In the genomic region with DNA sequence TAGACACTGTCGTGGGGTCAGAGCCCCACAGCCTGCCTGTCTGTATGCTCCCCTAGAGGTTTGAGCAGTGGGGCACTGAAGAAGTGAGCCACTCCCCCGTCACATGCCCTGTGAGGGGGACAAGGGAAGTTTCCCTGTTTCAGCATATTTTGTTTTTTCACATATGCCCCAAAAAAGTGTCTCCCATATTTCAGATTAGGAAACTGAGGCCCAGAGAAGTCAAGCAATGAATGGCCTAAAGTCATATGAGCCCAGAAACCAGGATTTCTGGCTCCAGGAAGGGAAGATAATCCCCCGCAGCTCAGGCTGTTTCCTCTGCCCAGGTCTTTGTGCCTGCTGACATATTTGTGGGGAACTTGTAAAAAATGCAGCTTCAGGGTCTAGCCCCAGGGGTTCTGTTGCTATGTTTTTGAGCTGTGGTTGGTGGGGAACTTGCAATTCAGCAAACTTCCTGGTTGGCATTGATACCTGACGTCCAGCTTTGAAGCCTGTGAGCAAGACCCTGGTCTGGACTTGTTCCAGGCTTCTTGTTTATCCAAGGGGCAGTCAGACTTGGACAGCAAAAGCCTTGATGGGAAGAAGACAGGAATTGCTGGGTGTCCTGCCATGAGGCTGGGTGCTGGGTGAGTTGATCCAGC, we compare ENCODE assay signal across 14 cellular contexts. TPM values are rescaled to one million over a fixed set of nuclear protein-coding genes. Genes with fewer than 3 reads are reported as not detected.
DNase-seq lines count a peak whose midpoint lies in the region; ATAC-seq, FAIRE-seq and TF ChIP-seq lines count a peak whose summit lies in the region.
"Had no signal": no experiment of that assay in that cellular context is flagged by ENCODE, and none has a peak within 500 bp of the region (broad histone marks: within the 10 kb centered on the region; RNA-seq: fewer than 3 reads in every experiment).

No MANE protein-coding gene starts in this region.

- no peak overlapping the region for H2BK120ac ChIP-seq in H9 (ENCODE audit: low read depth, low read length, poor library complexity, severe bottlenecking)

- H2AFZ ChIP-seq in H9 (ENCODE audit: low read length): no peak overlapping the region
- peak overlapping the region; percentile 48; the same call in 1 of the 2 replicates for H2AFZ ChIP-seq in OCI-LY7 (ENCODE audit: low read length)
- no peak overlapping the region for H2AFZ ChIP-seq in K562 (ENCODE audit: low read depth, low read length)
- no peak overlapping the region for H2AFZ ChIP-seq in hepatocyte

- no peak overlapping the region for H3K4ac ChIP-seq in H9 (ENCODE audit: low read depth, low read length)

- no peaks in the 10 kb centered on the region for H3K9me3 Mint-ChIP-seq in H9
- no peaks in the 10 kb centered on the region for H3K9me3 Mint-ChIP-seq in activated CD8-positive, alpha-beta T cell treated with anti-CD3 and anti-CD28 coated beads, Interleukin-2, amount 10 ng/mL, durations not matched to agents 7 days and 5 days (ENCODE audit: insufficient read depth)

- no peak overlapping the region for H3K4me3 Mint-ChIP-seq in H9
- H3K4me3 Mint-ChIP-seq in T-helper 17 cell: no peak overlapping the region
- no peak overlapping the region for H3K4me3 Mint-ChIP-seq in activated CD8-positive, alpha-beta T cell treated with anti-CD3 and anti-CD28 coated beads, Interleukin-2, amount 10 ng/mL, durations not matched to agents 7 days and 5 days

- H3K4me1 Mint-ChIP-seq in H9 (peaks cover 13% of the 10 kb centered on the region in 2 experiments; a peak in 3 of 4 replicates), T-helper 17 cell (peaks cover 2% of the 10 kb centered on the region)
- H3K4me1 Mint-ChIP-seq in activated CD8-positive, alpha-beta T cell treated with anti-CD3 and anti-CD28 coated beads, Interleukin-2, amount 10 ng/mL, durations not matched to agents 7 days and 5 days (ENCODE audit: low read depth): no peaks in the 10 kb centered on the region

- no peak overlapping the region for H2BK5ac ChIP-seq in H9 (ENCODE audit: insufficient read length, low read length)

- no peak for TF ChIP-seq RAD21 in K562 (CRISPR knock-in tag; conservative IDR thresholded peaks at IDR 0.05 in 1 of 2, IDR thresholded peaks at IDR 0.05 in 1 of 2)

- no peak overlapping the region for H2BK15ac ChIP-seq in H9 (ENCODE audit: low read depth, low read length)

- H4K5ac ChIP-seq in H9 (ENCODE audit: insufficient read length, low read depth, low read length): no peak overlapping the region

- H3K9me2 ChIP-seq in OCI-LY7 (ENCODE audit: insufficient read depth, low read length) (no peaks in the 10 kb centered on the region), hepatocyte (replicated peaks; ENCODE audit: insufficient read depth) (no peaks in the 10 kb centered on the region)

- H3K27ac Mint-ChIP-seq in H9 (no peak overlapping the region; a peak in 1 of 7 replicates), T-helper 17 cell (no peak overlapping the region)
- no peak overlapping the region for H3K27ac Mint-ChIP-seq in activated CD8-positive, alpha-beta T cell treated with anti-CD3 and anti-CD28 coated beads, Interleukin-2, amount 10 ng/mL, durations not matched to agents 7 days and 5 days

- H3K36me3 ChIP-seq in OCI-LY7 (ENCODE audit: insufficient read depth, low read length) (no peaks in the 10 kb centered on the region), K562 (ENCODE audit: control insufficient read depth, insufficient read depth, low read length) (no peaks in the 10 kb centered on the region), hepatocyte (replicated peaks; ENCODE audit: insufficient read depth, low read depth) (no peaks in the 10 kb centered on the region)
- H3K36me3 ChIP-seq: HAP-1, SJCRH30 had no signal

- no peak overlapping the region; the same call in 1 of the 2 replicates for H3K14ac ChIP-seq in H9 (ENCODE audit: insufficient read depth, low read length)

- H3K79me2 ChIP-seq in H9 (ENCODE audit: insufficient read depth, low read length): no peaks in the 10 kb centered on the region
- no peaks in the 10 kb centered on the region for H3K79me2 ChIP-seq in OCI-LY7 (ENCODE audit: insufficient read depth, low read depth, low read length)
- H3K79me2 ChIP-seq in K562 (ENCODE audit: control insufficient read depth, insufficient read depth, low read length): no peaks in the 10 kb centered on the region
- no peaks in the 10 kb centered on the region for H3K79me2 ChIP-seq in hepatocyte

- H4K8ac ChIP-seq in H9 (replicated peaks; ENCODE audit: insufficient read length, low read depth, low read length): no peak overlapping the region

- H3T11ph ChIP-seq in H9 (ENCODE audit: low read length): no peak overlapping the region

- CTCF ChIA-PET in OCI-LY7 (lab: Charles Lee; ENCODE audit: unreplicated experiment): no interaction called here
- CTCF ChIA-PET in K562 (lab: Yijun Ruan, JAX; ENCODE audit: low intra/inter-chr PET ratio): no interaction called here
- CTCF ChIA-PET in activated CD8-positive, alpha-beta T cell treated with anti-CD3 and anti-CD28 coated beads, Interleukin-2, amount 10 ng/mL, durations not matched to agents 7 days and 5 days (lab: Charles Lee): interaction anchor here (1.0 to 1.6 kb wide), 2 partner anchors 10 to 295 kb away, joined by 4 read pairs; a partner anchor contains a TSS

- POLR2A ChIA-PET in OCI-LY7 (lab: Charles Lee) (interaction anchor here (1.1 kb wide), 1 partner anchor 21 kb away, joined by 4 read pairs; no protein-coding TSS in a partner anchor), K562 (lab: Yijun Ruan, JAX) (interaction anchor here (0.9 to 1.1 kb wide), 2 partner anchors 10 to 23 kb away, joined by 4 to 6 read pairs; a partner anchor contains a TSS)
- POLR2A ChIA-PET in activated CD8-positive, alpha-beta T cell treated with anti-CD3 and anti-CD28 coated beads, Interleukin-2, amount 10 ng/mL, durations not matched to agents 7 days and 5 days (lab: Charles Lee): no interaction called here

- H3K23ac ChIP-seq in H9 (ENCODE audit: insufficient read length, low read depth, low read length): no peak overlapping the region

- no peak for TF ChIP-seq EP300 in K562 (IDR thresholded peaks at IDR 0.05; ENCODE audit: low read length)

- WGBS in H9 (ENCODE audit: extremely low coverage, insufficient read length, low lambda C conversion rate): no CpG with 5 or more reads among the region's 4 CpGs
- WGBS in K562 (ENCODE audit: insufficient coverage, low coverage, missing lambda C conversion rate): 3% methylated on average over 4 of the region's 4 CpGs
- 62% methylated on average over 4 of the region's 4 CpGs for WGBS in hepatocyte (ENCODE audit: low lambda C conversion rate, missing lambda C conversion rate)

- H4K20me1 ChIP-seq in H9 (ENCODE audit: control insufficient read depth, insufficient read depth, insufficient read length) (no peaks in the 10 kb centered on the region), OCI-LY7 (ENCODE audit: insufficient read depth, low read length) (no peaks in the 10 kb centered on the region), K562 (replicated peaks; ENCODE audit: control insufficient read depth, insufficient read depth, low read length) (no peaks in the 10 kb centered on the region), hepatocyte (ENCODE audit: insufficient read depth, poor library complexity, severe bottlenecking) (no peaks in the 10 kb centered on the region)

- H3K4me3 ChIP-seq in OCI-LY7 (ENCODE audit: low read depth, low read length, poor library complexity, severe bottlenecking) (no peak overlapping the region), K562 (no peak overlapping the region), hepatocyte (no peak overlapping the region)
- H3K4me3 ChIP-seq: HAP-1, SJCRH30 had no signal

- no peak overlapping the region for H3K18ac ChIP-seq in H9 (ENCODE audit: insufficient read length, low read depth, low read length)

- H3K79me1 ChIP-seq in H9 (ENCODE audit: insufficient read depth, low read depth, low read length, poor library complexity, severe bottlenecking): no peaks in the 10 kb centered on the region

- H3K4me2 ChIP-seq in H9 (ENCODE audit: insufficient read depth, insufficient read length, low read length) (no peak overlapping the region), OCI-LY7 (ENCODE audit: low read length) (no peak overlapping the region), K562 (ENCODE audit: insufficient read depth, low read length) (no peak overlapping the region), hepatocyte (no peak overlapping the region)

- H2BK20ac ChIP-seq in H9 (ENCODE audit: low read depth, low read length, poor library complexity, severe bottlenecking): no peak overlapping the region

- H2AK5ac ChIP-seq in H9 (ENCODE audit: insufficient read length, low read length): no peak overlapping the region

- H3K36me3 Mint-ChIP-seq in H9 (ENCODE audit: insufficient read depth in 1 of 3, low read depth in 3 of 3): no peaks in the 10 kb centered on the region
- H3K36me3 Mint-ChIP-seq in T-helper 17 cell (ENCODE audit: low read depth): no peaks in the 10 kb centered on the region
- no peaks in the 10 kb centered on the region for H3K36me3 Mint-ChIP-seq in activated CD8-positive, alpha-beta T cell treated with anti-CD3 and anti-CD28 coated beads, Interleukin-2, amount 10 ng/mL, durations not matched to agents 7 days and 5 days (ENCODE audit: low read depth)

- H3K9me1 ChIP-seq in K562 (ENCODE audit: control insufficient read depth, insufficient read depth, low read length): no peaks in the 10 kb centered on the region

- H3K56ac ChIP-seq in H9 (ENCODE audit: insufficient read length, low read depth, low read length): no peak overlapping the region

- no peak overlapping the region for H4K91ac ChIP-seq in H9 (ENCODE audit: insufficient read length, low read depth, low read length)

- DNase-seq in A172 (ENCODE audit: low spot score) (peak; percentile 5), H9 (peak; percentile 22), OCI-LY7 (ENCODE audit: low spot score) (no peak), K562 (ENCODE audit: extremely low read depth in 1 of 4, low spot score in 3 of 4) (no peak), T-helper 17 cell (no peak), hepatocyte (ENCODE audit: low spot score) (no peak)
- DNase-seq in activated CD8-positive, alpha-beta T cell treated with anti-CD3 and anti-CD28 coated beads, Interleukin-2, amount 10 ng/mL, durations not matched to agents 7 days and 5 days: no peak
- DNase-seq: 8988T, NCI-H1092 treated with DMSO at 0.1 percent for 48 hours, NCI-H1694 treated with DMSO at 0.1 percent for 48 hours, SJCRH30, SW 1271 had no signal

- H3K27ac ChIP-seq in H9 (ENCODE audit: insufficient read length, low read depth, low read length): no peak overlapping the region
- H3K27ac ChIP-seq in OCI-LY7 (ENCODE audit: low read depth, low read length, poor library complexity, severe bottlenecking): no peak overlapping the region
- H3K27ac ChIP-seq in K562 (ENCODE audit: extremely low read depth, low read depth, low read length): no peak overlapping the region
- no peak overlapping the region for H3K27ac ChIP-seq in hepatocyte
- H3K27ac ChIP-seq: SJCRH30 had no signal

- no peaks in the 10 kb centered on the region for H3K23me2 ChIP-seq in H9 (ENCODE audit: insufficient read length, low read depth, low read length, poor library complexity, severe bottlenecking)

- no peak for FAIRE-seq in K562 (lab: Jason Lieb, UNC)

- no peak for TF ChIP-seq POLR2A in K562 (conservative IDR thresholded peaks at IDR 0.05)

- no TSS peak for BruUV-seq in OCI-LY7 (replicated peaks; lab: Mats Ljungman, UMichigan)
- no TSS peak for BruUV-seq in K562 (replicated peaks; lab: Mats Ljungman, UMichigan)

- no peak for ATAC-seq in K562
- no peak for ATAC-seq in GM18519 (IDR thresholded peaks at IDR 0.05; ENCODE audit: low FRiP score, unreplicated experiment)
- ATAC-seq in T-helper 17 cell: no peak
- ATAC-seq in activated CD8-positive, alpha-beta T cell treated with anti-CD3 and anti-CD28 coated beads, Interleukin-2, amount 10 ng/mL, durations not matched to agents 7 days and 5 days: no peak

- H2BK12ac ChIP-seq in H9 (ENCODE audit: insufficient read length, low read depth, low read length): no peak overlapping the region

- H3K4me1 ChIP-seq in H9 (ENCODE audit: insufficient read depth, low read length) (no peaks in the 10 kb centered on the region), OCI-LY7 (ENCODE audit: insufficient read depth, low read length, poor library complexity, severe bottlenecking) (peaks cover under 1% of the 10 kb centered on the region), K562 (replicated peaks in 1 of 2; ENCODE audit: control insufficient read depth in 2 of 2, insufficient read depth in 2 of 2, low read length in 2 of 2) (no peaks in the 10 kb centered on the region; a peak in 1 of 5 replicates), hepatocyte (ENCODE audit: insufficient read depth) (no peaks in the 10 kb centered on the region)
- H3K4me1 ChIP-seq: HAP-1, SJCRH30 had no signal

- no peaks in the 10 kb centered on the region for H3K27me3 ChIP-seq in H9 (ENCODE audit: insufficient read depth, low read length)
- peaks cover 3 to 15% of the 10 kb centered on the region in 2 experiments; a peak in 1 of 5 replicates for H3K27me3 ChIP-seq in K562 (ENCODE audit: control insufficient read depth in 2 of 2, insufficient read depth in 2 of 2, low read length in 2 of 2)
- no peaks in the 10 kb centered on the region for H3K27me3 ChIP-seq in hepatocyte
- H3K27me3 ChIP-seq: SJCRH30 had no signal

- intact Hi-C loops in OCI-LY7 (cut with micrococcal nuclease; ENCODE audit: unreplicated experiment): no loop called here
- intact Hi-C loops in K562 (cut with micrococcal nuclease): no loop called here

- TF ChIP-seq CTCF in H9 (conservative IDR thresholded peaks at IDR 0.05) (no peak), OCI-LY7 (conservative IDR thresholded peaks at IDR 0.05; ENCODE audit: low read length) (no peak), K562 (IDR thresholded peaks at IDR 0.05 in 2 of 3, conservative IDR thresholded peaks at IDR 0.05 in 1 of 3; ENCODE audit: insufficient read depth in 2 of 3, low read depth in 1 of 3, low read length in 3 of 3) (no peak), hepatocyte (IDR thresholded peaks at IDR 0.05; ENCODE audit: poor library complexity) (no peak)

- H3K9ac ChIP-seq in H9 (ENCODE audit: extremely low read depth, insufficient read length, low read length): no peak overlapping the region
- no peak overlapping the region for H3K9ac ChIP-seq in K562 (ENCODE audit: insufficient read depth in 1 of 2, low read depth in 2 of 2, low read length in 2 of 2)

- peaks cover 13% of the 10 kb centered on the region for H3K27me3 Mint-ChIP-seq in H9 (ENCODE audit: low read depth)
- peaks cover 29% of the 10 kb centered on the region for H3K27me3 Mint-ChIP-seq in T-helper 17 cell
- peaks cover 10% of the 10 kb centered on the region for H3K27me3 Mint-ChIP-seq in activated CD8-positive, alpha-beta T cell treated with anti-CD3 and anti-CD28 coated beads, Interleukin-2, amount 10 ng/mL, durations not matched to agents 7 days and 5 days (ENCODE audit: low read depth)

- H3K9me3 ChIP-seq in H9 (ENCODE audit: control insufficient read depth, low read depth, low read length) (no peaks in the 10 kb centered on the region), OCI-LY7 (ENCODE audit: low read length) (no peaks in the 10 kb centered on the region), K562 (replicated peaks; ENCODE audit: control insufficient read depth, insufficient read depth, low read depth, low read length) (no peaks in the 10 kb centered on the region), T-helper 17 cell (ENCODE audit: control insufficient read depth, low read length, poor library complexity, severe bottlenecking) (no peaks in the 10 kb centered on the region), hepatocyte (ENCODE audit: low read depth) (no peaks in the 10 kb centered on the region)
- H3K9me3 ChIP-seq: HAP-1, SJCRH30 had no signal

- in situ Hi-C loops in K562 (cut with MboI): no loop called here

RNA-seq across cellular contexts. Expression of a gene that starts 9.5 kb away (rescaled TPM):
- 4.0 and 5.3 TPM in 2 replicates for total RNA-seq in A172 (2014; rRNA removed; shearing (Covaris generic))
- total RNA-seq in H9 (2021): 2.0 and 2.7 TPM in 2 replicates
- 1.3 and 5.1 TPM in 2 replicates for total RNA-seq in OCI-LY7 (2014; rRNA removed; shearing (Covaris generic))
- 1.4 and 2.4 TPM in 2 replicates for total RNA-seq in OCI-LY7 (2022)
- 1.3 and 1.5 TPM in 2 replicates for total RNA-seq in K562 (2011; cell fraction: chromatin; rRNA removed; ENCODE audit: low replicate concordance)
- total RNA-seq in K562 (2011; cell fraction: nucleolus; rRNA removed): 0.67 and 1.3 TPM in 2 replicates
- total RNA-seq in K562 (2011; cell fraction: nucleoplasm; rRNA removed): 0.76 and 1.1 TPM in 2 replicates
- 2.1 and 2.4 TPM in 2 replicates for total RNA-seq in K562 (2014; rRNA removed)
- total RNA-seq in K562 (2014; rRNA removed; fragmentation: Illumina TruSeq; extraction: Trizol): 0.98 and 1.6 TPM in 2 replicates
- total RNA-seq in K562 (2015; rRNA removed; fragmentation: Illumina TruSeq; extraction: Trizol): 0.80 and 0.87 TPM in 2 replicates
- 1.5 and 1.6 TPM in 2 replicates for total RNA-seq in K562 (2021)
- polyA plus RNA-seq in K562 (2011; rRNA removed): 1.7 and 1.9 TPM in 2 replicates
- 1.1 and 3.8 TPM in 2 replicates for polyA plus RNA-seq in K562 (2011; cell fraction: cytosol; rRNA removed)
- polyA plus RNA-seq in K562 (2011; cell fraction: nucleus; rRNA removed): 1.5 and 1.8 TPM in 2 replicates
- 0.66 and 0.82 TPM in 2 replicates for polyA plus RNA-seq in K562 (2012)
- polyA plus RNA-seq in K562 (2014; fragmentation: Illumina TruSeq; extraction: Trizol): 1.9 and 2.2 TPM in 2 replicates
- under 1 TPM in 1 of 2 experiments, not detected in 1; 0.11 TPM for polyA plus RNA-seq in K562 (2014; fragmentation: Nextera tagmentation; extraction: Ambion mirVana)
- 1.2 and 1.3 TPM in 2 replicates for polyA plus RNA-seq in K562 (2014; rRNA removed)
- 1.5 and 5.9 TPM in 2 replicates for polyA minus RNA-seq in K562 (2011; rRNA and poly(A)+ RNA removed)
- 1.3 and 1.5 TPM in 2 replicates for polyA minus RNA-seq in K562 (2011; cell fraction: cytosol; rRNA and poly(A)+ RNA removed)
- 0.89 and 1.2 TPM in 2 replicates for polyA minus RNA-seq in K562 (2011; cell fraction: nucleus; rRNA and poly(A)+ RNA removed)
- 1 to 10 TPM in 1 of 2 donors, under 1 TPM in 1; 0.55 to 3.1 TPM for total RNA-seq in T-helper 17 cell
- total RNA-seq in hepatocyte: 15.3 and 18.8 TPM in 2 replicates
- 4.5 and 6.3 TPM in 2 replicates for polyA plus RNA-seq in hepatocyte
- total RNA-seq in activated CD8-positive, alpha-beta T cell treated with anti-CD3 and anti-CD28 coated beads, Interleukin-2, amount 10 ng/mL, durations not matched to agents 7 days and 5 days: under 1 TPM; 0.52 to 0.92 TPM

RNA-seq across cellular contexts. Expression of a gene that starts 28.8 kb away (rescaled TPM):
- total RNA-seq in A172 (2014; rRNA removed; shearing (Covaris generic)): 908 and 920 TPM in 2 replicates
- total RNA-seq in H9 (2021) (1,099 and 1,116 TPM in 2 replicates), OCI-LY7 (2022) (1,530 and 1,738 TPM in 2 replicates), K562 (2014; rRNA removed) (622 and 852 TPM in 2 replicates), K562 (2014; rRNA removed; fragmentation: Illumina TruSeq; extraction: Trizol) (2,222 and 2,441 TPM in 2 replicates), K562 (2015; rRNA removed; fragmentation: Illumina TruSeq; extraction: Trizol) (2,046 and 2,206 TPM in 2 replicates), K562 (2021) (934 and 1,064 TPM in 2 replicates), T-helper 17 cell (1,000 to 10,000 TPM; 1,938 to 2,027 TPM), hepatocyte (960 and 1,101 TPM in 2 replicates)
- 1,266 and 1,706 TPM in 2 replicates for total RNA-seq in OCI-LY7 (2014; rRNA removed; shearing (Covaris generic))
- total RNA-seq in K562 (2011; cell fraction: chromatin; rRNA removed; ENCODE audit: low replicate concordance): 116 and 190 TPM in 2 replicates
- 265 and 279 TPM in 2 replicates for total RNA-seq in K562 (2011; cell fraction: nucleolus; rRNA removed)
- total RNA-seq in K562 (2011; cell fraction: nucleoplasm; rRNA removed): 405 and 605 TPM in 2 replicates
- polyA plus RNA-seq in K562 (2011; rRNA removed) (1,361 and 1,676 TPM in 2 replicates), K562 (2014; fragmentation: Illumina TruSeq; extraction: Trizol) (1,618 and 2,053 TPM in 2 replicates), K562 (2014; fragmentation: Nextera tagmentation; extraction: Ambion mirVana) (1,000 to 10,000 TPM; 3,327 to 4,203 TPM), K562 (2014; rRNA removed) (1,075 and 1,122 TPM in 2 replicates), hepatocyte (349 and 358 TPM in 2 replicates)
- 259 and 574 TPM in 2 replicates for polyA plus RNA-seq in K562 (2011; cell fraction: cytosol; rRNA removed)
- polyA plus RNA-seq in K562 (2011; cell fraction: nucleus; rRNA removed): 235 and 462 TPM in 2 replicates
- polyA plus RNA-seq in K562 (2012): 1,432 and 2,024 TPM in 2 replicates
- 292 and 325 TPM in 2 replicates for polyA minus RNA-seq in K562 (2011; rRNA and poly(A)+ RNA removed)
- polyA minus RNA-seq in K562 (2011; cell fraction: cytosol; rRNA and poly(A)+ RNA removed): 160 and 201 TPM in 2 replicates
- 137 and 395 TPM in 2 replicates for polyA minus RNA-seq in K562 (2011; cell fraction: nucleus; rRNA and poly(A)+ RNA removed)
- 100 to 1,000 TPM; 784 to 807 TPM for total RNA-seq in activated CD8-positive, alpha-beta T cell treated with anti-CD3 and anti-CD28 coated beads, Interleukin-2, amount 10 ng/mL, durations not matched to agents 7 days and 5 days

Comparison
In these comparisons a context has a peak if more than half of its experiments do, and no peak if none do; other contexts are left out.
1. DNase-seq: peak in A172 (single experiment) and H9 (single experiment); none in OCI-LY7 (single experiment), K562 (0 of 4), T-helper 17 cell (0 of 3), hepatocyte (single experiment) and activated CD8-positive, alpha-beta T cell treated with anti-CD3 and anti-CD28 coated beads, Interleukin-2, amount 10 ng/mL, durations not matched to agents 7 days and 5 days (single experiment).